ENCODE assay signal across 1 cellular context in the genomic region with DNA sequence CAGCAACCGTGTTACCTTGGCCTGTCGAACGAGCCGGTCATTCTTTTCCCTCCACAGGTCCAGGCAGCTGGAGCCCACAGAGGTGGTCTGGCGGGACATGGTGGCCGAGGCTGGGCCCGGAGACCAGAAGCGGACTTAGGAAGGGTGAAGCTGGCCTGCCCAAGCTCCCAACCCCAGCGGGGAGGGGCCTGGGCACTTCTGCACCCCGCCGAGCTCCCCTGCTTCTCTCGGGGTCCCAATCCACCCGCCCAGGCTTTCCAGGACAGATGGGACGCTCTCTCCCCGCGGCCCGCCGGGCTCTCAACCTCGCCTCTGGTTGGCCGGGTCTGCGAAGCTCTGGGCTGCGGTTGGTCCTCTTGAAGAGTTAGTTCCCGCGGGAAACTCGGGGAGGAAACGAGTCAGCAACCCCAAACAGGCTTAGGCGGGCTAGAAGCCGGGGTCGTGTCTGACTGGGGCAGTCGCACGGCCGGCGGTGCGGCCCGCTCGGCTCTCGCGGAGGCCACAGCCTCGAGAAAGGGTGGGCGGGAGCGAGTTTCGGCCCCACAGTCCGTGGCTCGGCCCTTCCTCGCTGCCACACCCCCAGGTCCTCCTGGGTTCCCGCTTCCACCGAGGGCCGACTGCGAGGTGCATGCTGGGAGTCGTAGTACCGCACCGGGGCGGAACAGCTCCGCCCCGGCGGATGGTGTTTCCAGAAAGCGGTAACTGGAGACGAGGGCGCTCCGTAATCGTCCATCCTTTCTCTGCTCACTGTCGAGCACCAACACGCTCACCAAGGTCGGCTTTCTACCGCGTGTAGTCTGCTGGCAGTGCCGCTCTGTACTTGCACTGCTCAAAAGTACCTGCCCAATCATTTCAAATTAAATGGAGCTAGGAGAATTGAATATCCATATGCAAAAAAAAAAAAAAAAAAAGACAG.
TF ChIP-seq lines count a peak whose summit lies in the region.

Gene FANCG, minus strand, starts transcription at position 517 of the 916 bp plus-strand sequence. Its CDS starts 418 bp downstream, at position 99.

TF ChIP-seq in K562, 482 proteins besides CTCF, POLR2A, EP300 and RAD21 (continued from another document and continues in another):
- TF ChIP-seq ZNF561 (CRISPR knock-in tag; conservative IDR thresholded peaks at IDR 0.05) (no peak), FOXM1 (IDR thresholded peaks at IDR 0.05; ENCODE audit: low read depth) (no peak), FOXM1 (CRISPR knock-in tag; IDR thresholded peaks at IDR 0.05; ENCODE audit: low read depth) (no peak), MED1 (CRISPR knock-in tag; IDR thresholded peaks at IDR 0.05; ENCODE audit: borderline replicate concordance) (no peak), GMEB1 (CRISPR knock-in tag; IDR thresholded peaks at IDR 0.05) (no peak), HIVEP1 (CRISPR knock-in tag; IDR thresholded peaks at IDR 0.05) (no peak), FOXJ3 (CRISPR knock-in tag; IDR thresholded peaks at IDR 0.05) (no peak), PPARD (CRISPR knock-in tag; IDR thresholded peaks at IDR 0.05) (no peak), ADNP (tag; IDR thresholded peaks at IDR 0.05) (no peak), ZNF398 (CRISPR knock-in tag; IDR thresholded peaks at IDR 0.05) (no peak), ZNF551 (CRISPR knock-in tag; IDR thresholded peaks at IDR 0.05) (no peak), ZBTB1 (CRISPR knock-in tag; IDR thresholded peaks at IDR 0.05; ENCODE audit: borderline replicate concordance, low read depth) (no peak), FOXA1 (IDR thresholded peaks at IDR 0.05; ENCODE audit: borderline replicate concordance) (no peak), HDAC6 (IDR thresholded peaks at IDR 0.05; ENCODE audit: low read depth, low read length) (no peak), HOMEZ (CRISPR knock-in tag; IDR thresholded peaks at IDR 0.05) (no peak), ZNF217 (CRISPR knock-in tag; IDR thresholded peaks at IDR 0.05) (no peak), SAP30 (IDR thresholded peaks at IDR 0.05; ENCODE audit: borderline replicate concordance, insufficient read depth, low read depth, low read length, poor library complexity, severe bottlenecking) (peak; percentile 72), HMGN3 (IDR thresholded peaks at IDR 0.05; ENCODE audit: borderline replicate concordance, extremely low read depth, insufficient read length, low read depth, low read length) (peak; percentile 60), THRA (IDR thresholded peaks at IDR 0.05) (no peak), MCM5 (IDR thresholded peaks at IDR 0.05; ENCODE audit: low read depth) (no peak), TEAD4 (IDR thresholded peaks at IDR 0.05; ENCODE audit: low read length) (no peak), TEAD4 (CRISPR knock-in tag; IDR thresholded peaks at IDR 0.05; ENCODE audit: borderline replicate concordance) (no peak), RHOXF2B (CRISPR knock-in tag; conservative IDR thresholded peaks at IDR 0.05) (no peak), CBX5 (IDR thresholded peaks at IDR 0.05; ENCODE audit: borderline replicate concordance, low read depth) (no peak), EZH2 (IDR thresholded peaks at IDR 0.05; ENCODE audit: borderline replicate concordance, low read depth, low read length) (no peak), KDM2B (CRISPR knock-in tag; IDR thresholded peaks at IDR 0.05) (no peak), CBX3 (IDR thresholded peaks at IDR 0.05; ENCODE audit: borderline replicate concordance in 1 of 2, low read length in 2 of 2) (no peak; a peak in 1 of 3 replicates)
- TF ChIP-seq, protein P1, sequence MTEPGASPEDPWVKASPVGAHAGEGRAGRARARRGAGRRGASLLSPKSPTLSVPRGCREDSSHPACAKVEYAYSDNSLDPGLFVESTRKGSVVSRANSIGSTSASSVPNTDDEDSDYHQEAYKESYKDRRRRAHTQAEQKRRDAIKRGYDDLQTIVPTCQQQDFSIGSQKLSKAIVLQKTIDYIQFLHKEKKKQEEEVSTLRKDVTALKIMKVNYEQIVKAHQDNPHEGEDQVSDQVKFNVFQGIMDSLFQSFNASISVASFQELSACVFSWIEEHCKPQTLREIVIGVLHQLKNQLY (CRISPR knock-in tag; conservative IDR thresholded peaks at IDR 0.05), result no peak
- TF ChIP-seq, protein P2, sequence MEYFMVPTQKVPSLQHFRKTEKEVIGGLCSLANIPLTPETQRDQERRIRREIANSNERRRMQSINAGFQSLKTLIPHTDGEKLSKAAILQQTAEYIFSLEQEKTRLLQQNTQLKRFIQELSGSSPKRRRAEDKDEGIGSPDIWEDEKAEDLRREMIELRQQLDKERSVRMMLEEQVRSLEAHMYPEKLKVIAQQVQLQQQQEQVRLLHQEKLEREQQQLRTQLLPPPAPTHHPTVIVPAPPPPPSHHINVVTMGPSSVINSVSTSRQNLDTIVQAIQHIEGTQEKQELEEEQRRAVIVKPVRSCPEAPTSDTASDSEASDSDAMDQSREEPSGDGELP (CRISPR knock-in tag; IDR thresholded peaks at IDR 0.05; ENCODE audit: borderline replicate concordance), result peak; percentile 71
- TF ChIP-seq, protein P3, sequence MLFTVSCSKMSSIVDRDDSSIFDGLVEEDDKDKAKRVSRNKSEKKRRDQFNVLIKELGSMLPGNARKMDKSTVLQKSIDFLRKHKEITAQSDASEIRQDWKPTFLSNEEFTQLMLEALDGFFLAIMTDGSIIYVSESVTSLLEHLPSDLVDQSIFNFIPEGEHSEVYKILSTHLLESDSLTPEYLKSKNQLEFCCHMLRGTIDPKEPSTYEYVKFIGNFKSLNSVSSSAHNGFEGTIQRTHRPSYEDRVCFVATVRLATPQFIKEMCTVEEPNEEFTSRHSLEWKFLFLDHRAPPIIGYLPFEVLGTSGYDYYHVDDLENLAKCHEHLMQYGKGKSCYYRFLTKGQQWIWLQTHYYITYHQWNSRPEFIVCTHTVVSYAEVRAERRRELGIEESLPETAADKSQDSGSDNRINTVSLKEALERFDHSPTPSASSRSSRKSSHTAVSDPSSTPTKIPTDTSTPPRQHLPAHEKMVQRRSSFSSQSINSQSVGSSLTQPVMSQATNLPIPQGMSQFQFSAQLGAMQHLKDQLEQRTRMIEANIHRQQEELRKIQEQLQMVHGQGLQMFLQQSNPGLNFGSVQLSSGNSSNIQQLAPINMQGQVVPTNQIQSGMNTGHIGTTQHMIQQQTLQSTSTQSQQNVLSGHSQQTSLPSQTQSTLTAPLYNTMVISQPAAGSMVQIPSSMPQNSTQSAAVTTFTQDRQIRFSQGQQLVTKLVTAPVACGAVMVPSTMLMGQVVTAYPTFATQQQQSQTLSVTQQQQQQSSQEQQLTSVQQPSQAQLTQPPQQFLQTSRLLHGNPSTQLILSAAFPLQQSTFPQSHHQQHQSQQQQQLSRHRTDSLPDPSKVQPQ (CRISPR knock-in tag; IDR thresholded peaks at IDR 0.05; ENCODE audit: borderline replicate concordance), result no peak
- TF ChIP-seq, protein P4, sequence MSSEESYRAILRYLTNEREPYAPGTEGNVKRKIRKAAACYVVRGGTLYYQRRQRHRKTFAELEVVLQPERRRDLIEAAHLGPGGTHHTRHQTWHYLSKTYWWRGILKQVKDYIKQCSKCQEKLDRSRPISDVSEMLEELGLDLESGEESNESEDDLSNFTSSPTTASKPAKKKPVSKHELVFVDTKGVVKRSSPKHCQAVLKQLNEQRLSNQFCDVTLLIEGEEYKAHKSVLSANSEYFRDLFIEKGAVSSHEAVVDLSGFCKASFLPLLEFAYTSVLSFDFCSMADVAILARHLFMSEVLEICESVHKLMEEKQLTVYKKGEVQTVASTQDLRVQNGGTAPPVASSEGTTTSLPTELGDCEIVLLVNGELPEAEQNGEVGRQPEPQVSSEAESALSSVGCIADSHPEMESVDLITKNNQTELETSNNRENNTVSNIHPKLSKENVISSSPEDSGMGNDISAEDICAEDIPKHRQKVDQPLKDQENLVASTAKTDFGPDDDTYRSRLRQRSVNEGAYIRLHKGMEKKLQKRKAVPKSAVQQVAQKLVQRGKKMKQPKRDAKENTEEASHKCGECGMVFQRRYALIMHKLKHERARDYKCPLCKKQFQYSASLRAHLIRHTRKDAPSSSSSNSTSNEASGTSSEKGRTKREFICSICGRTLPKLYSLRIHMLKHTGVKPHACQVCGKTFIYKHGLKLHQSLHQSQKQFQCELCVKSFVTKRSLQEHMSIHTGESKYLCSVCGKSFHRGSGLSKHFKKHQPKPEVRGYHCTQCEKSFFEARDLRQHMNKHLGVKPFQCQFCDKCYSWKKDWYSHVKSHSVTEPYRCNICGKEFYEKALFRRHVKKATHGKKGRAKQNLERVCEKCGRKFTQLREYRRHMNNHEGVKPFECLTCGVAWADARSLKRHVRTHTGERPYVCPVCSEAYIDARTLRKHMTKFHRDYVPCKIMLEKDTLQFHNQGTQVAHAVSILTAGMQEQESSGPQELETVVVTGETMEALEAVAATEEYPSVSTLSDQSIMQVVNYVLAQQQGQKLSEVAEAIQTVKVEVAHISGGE (CRISPR knock-in tag; IDR thresholded peaks at IDR 0.05), result peak; percentile 32 to 93 (median 70); a peak in 4 of 6 replicates
- TF ChIP-seq, protein P5, sequence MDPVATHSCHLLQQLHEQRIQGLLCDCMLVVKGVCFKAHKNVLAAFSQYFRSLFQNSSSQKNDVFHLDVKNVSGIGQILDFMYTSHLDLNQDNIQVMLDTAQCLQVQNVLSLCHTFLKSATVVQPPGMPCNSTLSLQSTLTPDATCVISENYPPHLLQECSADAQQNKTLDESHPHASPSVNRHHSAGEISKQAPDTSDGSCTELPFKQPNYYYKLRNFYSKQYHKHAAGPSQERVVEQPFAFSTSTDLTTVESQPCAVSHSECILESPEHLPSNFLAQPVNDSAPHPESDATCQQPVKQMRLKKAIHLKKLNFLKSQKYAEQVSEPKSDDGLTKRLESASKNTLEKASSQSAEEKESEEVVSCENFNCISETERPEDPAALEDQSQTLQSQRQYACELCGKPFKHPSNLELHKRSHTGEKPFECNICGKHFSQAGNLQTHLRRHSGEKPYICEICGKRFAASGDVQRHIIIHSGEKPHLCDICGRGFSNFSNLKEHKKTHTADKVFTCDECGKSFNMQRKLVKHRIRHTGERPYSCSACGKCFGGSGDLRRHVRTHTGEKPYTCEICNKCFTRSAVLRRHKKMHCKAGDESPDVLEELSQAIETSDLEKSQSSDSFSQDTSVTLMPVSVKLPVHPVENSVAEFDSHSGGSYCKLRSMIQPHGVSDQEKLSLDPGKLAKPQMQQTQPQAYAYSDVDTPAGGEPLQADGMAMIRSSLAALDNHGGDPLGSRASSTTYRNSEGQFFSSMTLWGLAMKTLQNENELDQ (CRISPR knock-in tag; IDR thresholded peaks at IDR 0.05; ENCODE audit: borderline replicate concordance), result no peak
